8 cellular contexts compared by ENCODE assay signal in the genomic region with DNA sequence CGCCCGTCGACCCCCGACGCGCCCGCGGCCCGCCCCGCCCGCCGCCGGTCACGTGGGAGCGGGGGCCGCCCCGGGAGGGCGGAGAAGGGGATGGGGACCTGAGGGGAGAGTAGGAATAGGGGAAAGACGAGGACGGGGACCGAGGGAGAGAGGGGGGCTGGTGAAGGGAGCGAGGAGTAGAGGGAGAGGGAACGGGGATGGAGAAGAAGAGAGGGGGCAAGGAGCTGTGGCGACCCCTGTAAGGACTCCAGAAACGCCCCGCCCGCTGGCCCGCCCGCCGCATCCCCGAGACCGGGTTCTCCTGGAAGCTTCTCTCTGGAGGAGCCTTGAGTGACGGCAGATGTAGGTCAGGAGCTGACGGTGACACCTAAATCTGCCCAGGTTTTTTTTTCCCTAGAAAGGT. TPM values are rescaled to one million over a fixed set of nuclear protein-coding genes. Genes with fewer than 3 reads are reported as not detected.
A peak's percentile ranks its signal among the peaks of the same experiment; 100 is the strongest.
DNase-seq lines count a peak whose midpoint lies in the region; ATAC-seq, FAIRE-seq and TF ChIP-seq lines count a peak whose summit lies in the region.

No MANE protein-coding gene starts in this region.

- no peaks in the 10 kb centered on the region for H3K27me3 ChIP-seq in PC-3 (ENCODE audit: low read length)

- H3K4me1 ChIP-seq in PC-3 (ENCODE audit: insufficient read depth, low read length) = peaks cover 10% of the 10 kb centered on the region; the same call in 1 of the 2 replicates
- peaks cover 0 to 12% of the 10 kb centered on the region in 2 donors for H3K4me1 ChIP-seq in kidney (ENCODE audit: control insufficient read depth in 1 of 2, insufficient read depth in 1 of 2, low read depth in 1 of 2, low read length in 2 of 2)

- H3K27ac ChIP-seq in PC-3 (ENCODE audit: low read length) (no peak overlapping the region), caudate nucleus (ENCODE audit: low read depth, low read length) (peak overlapping the region; percentile 49), kidney (ENCODE audit: low read depth in 2 of 2, low read length in 2 of 2) (no peak overlapping the region)

- H3K36me3 Mint-ChIP-seq in CD14-positive monocyte = peaks cover 0 to 5% of the 10 kb centered on the region in 2 donors

- H3K4me3 ChIP-seq in PC-3 (ENCODE audit: low read length) = peak overlapping the region; percentile 87
- H3K4me3 ChIP-seq in kidney (ENCODE audit: low read length in 2 of 2) = peak overlapping the region; percentile 78 to 84

- peaks cover 43% of the 10 kb centered on the region for H4K20me1 ChIP-seq in PC-3 (ENCODE audit: low read length)

- no peaks in the 10 kb centered on the region for H3K9me2 ChIP-seq in PC-3 (replicated peaks; ENCODE audit: low read length)

- H3K4me3 Mint-ChIP-seq in CD14-positive monocyte = peak overlapping the region; percentile 88

- CTCF ChIA-PET in PC-3 (lab: Charles Lee) = no interaction called here

- H3K79me2 ChIP-seq in PC-3 (ENCODE audit: low read length) = peaks cover 52% of the 10 kb centered on the region

- DNase-seq in CD14-positive monocyte (ENCODE audit: low spot score) = no peak
- peak; percentile 25 for DNase-seq in PC-3
- DNase-seq in caudate nucleus (lab: John Stamatoyannopoulos, UW) = peak in 33 of 61 donors; percentile 4 to 75 (median 32)
- peak; percentile 84 for DNase-seq in kidney
- peak; percentile 36 for DNase-seq in stimulated activated CD4-positive, alpha-beta T cell treated with anti-CD3 and anti-CD28 coated beads, Interleukin-4, amount 100 ng/mL, for 24 hours

- H3K27ac Mint-ChIP-seq in CD14-positive monocyte = peak overlapping the region; percentile 72 to 93 (median 84)

- peaks cover 0 to 4% (median 2%) of the 10 kb centered on the region in 3 donors for H3K27me3 Mint-ChIP-seq in CD14-positive monocyte (ENCODE audit: low read depth in 3 of 3)

- FAIRE-seq in kidney (lab: Jason Lieb, UNC) = no peak

- H3K4me2 ChIP-seq in PC-3 (ENCODE audit: low read length) = peak overlapping the region; percentile 82

- H3K9me3 Mint-ChIP-seq in CD14-positive monocyte = peaks cover 2 to 13% (median 8%) of the 10 kb centered on the region in 7 donors

- H3F3A ChIP-seq in PC-3 (ENCODE audit: low read length, unreplicated experiment) = no peaks in the 10 kb centered on the region

- H3K4me1 Mint-ChIP-seq in CD14-positive monocyte = peaks cover 25% of the 10 kb centered on the region

- H2AFZ ChIP-seq in PC-3 (ENCODE audit: low read length) = no peak overlapping the region

- BruUV-seq in PC-3 (replicated peaks; lab: Mats Ljungman, UMichigan) = no TSS peak

- peak overlapping the region; percentile 85 for H3K9ac ChIP-seq in PC-3 (ENCODE audit: low read length)
- H3K9ac ChIP-seq in kidney (ENCODE audit: low read length in 2 of 2) = peak overlapping the region; percentile 67 to 68

- no peak for TF ChIP-seq CTCF in CD14-positive monocyte (IDR thresholded peaks at IDR 0.05)
- no peak for TF ChIP-seq CTCF in PC-3 (conservative IDR thresholded peaks at IDR 0.05; ENCODE audit: low read depth, low read length)
- TF ChIP-seq CTCF in kidney (IDR thresholded peaks at IDR 0.05; ENCODE audit: borderline replicate concordance, extremely low read depth, insufficient read depth) = no peak

- POLR2A ChIA-PET in PC-3 (lab: Charles Lee; ENCODE audit: unreplicated experiment) = no interaction called here

- H3K9me3 ChIP-seq in PC-3 (ENCODE audit: low read length) (no peaks in the 10 kb centered on the region), kidney (ENCODE audit: control insufficient read depth in 1 of 2, low read length in 2 of 2) (peaks cover 0 to 3% of the 10 kb centered on the region in 2 donors)

- peak; percentile 29 for ATAC-seq in GM18511 (IDR thresholded peaks at IDR 0.05; ENCODE audit: unreplicated experiment)
- peak; percentile 12 for ATAC-seq in HG03066 (IDR thresholded peaks at IDR 0.05; ENCODE audit: low read depth, unreplicated experiment)
- peak; percentile 32 for ATAC-seq in PC-3
- ATAC-seq in HG03139 (IDR thresholded peaks at IDR 0.05; ENCODE audit: unreplicated experiment) = no peak

- intact Hi-C loops in CD14-positive monocyte (cut with micrococcal nuclease) = loop anchor here (5.0 to 10.0 kb wide), 5 partner anchors 38 to 432 kb away; a partner anchor contains a TSS
- intact Hi-C loops in PC-3 (cut with micrococcal nuclease) = loop anchor here (2.0 to 5.0 kb wide), 2 partner anchors 38 to 77 kb away; no protein-coding TSS in a partner anchor
- intact Hi-C loops in kidney (cut with DNase I) = no loop called here

- peaks cover 12% of the 10 kb centered on the region for H3K36me3 ChIP-seq in PC-3 (ENCODE audit: low read depth, low read length)
- H3K36me3 ChIP-seq in kidney (ENCODE audit: control insufficient read depth in 1 of 2, insufficient read depth in 2 of 2, low read length in 2 of 2) = no peaks in the 10 kb centered on the region

RNA-seq across cellular contexts. Expression of a gene that starts 0.6 kb away (rescaled TPM):
- polyA plus RNA-seq in CD14-positive monocyte (1 to 10 TPM; 3.0 to 3.6 TPM), kidney (ENCODE audit: insufficient read depth, low read depth, low replicate concordance) (6.0 TPM)
- total RNA-seq in PC-3 (2014; rRNA removed) (23.2 and 25.2 TPM in 2 replicates), kidney (21.1 TPM)
